In the genomic region with DNA sequence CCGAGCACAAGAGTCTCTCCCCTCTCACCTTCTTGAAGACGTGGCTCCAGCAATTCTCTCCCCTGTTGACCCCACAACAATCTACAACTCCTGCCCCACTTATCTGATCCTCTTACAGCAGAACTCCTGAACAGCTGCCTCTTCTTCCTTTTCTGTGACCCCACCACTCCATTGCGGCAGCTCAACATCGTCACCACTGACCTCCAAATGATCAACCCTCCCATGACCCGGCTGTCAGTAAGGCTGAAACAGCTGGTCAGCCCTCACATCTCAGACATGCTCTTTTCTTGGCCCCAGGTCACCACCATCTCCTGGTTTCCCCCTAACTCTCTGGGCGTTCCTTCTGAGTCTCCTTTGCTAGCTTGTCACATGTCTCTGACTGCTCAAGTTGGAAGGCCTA, we compare ENCODE assay signal across 12 cellular contexts. TPM values are rescaled to one million over a fixed set of nuclear protein-coding genes. Genes with fewer than 3 reads are reported as not detected.
DNase-seq lines count a peak whose midpoint lies in the region; ATAC-seq and TF ChIP-seq lines count a peak whose summit lies in the region.
"Had no signal": no experiment of that assay in that cellular context is flagged by ENCODE, and none has a peak within 500 bp of the region (broad histone marks: within the 10 kb centered on the region; RNA-seq: fewer than 3 reads in every experiment).

No MANE protein-coding gene starts in this region.

- peak overlapping the region in 7 of 10 experiments; percentile 3 to 91 (median 86); a peak in 7 of 20 replicates for H3K4me3 ChIP-seq in BLaER1 treated with 17β-estradiol and CSF1 and Interleukin-3, amounts not matched to agents 10 nM and 100 nM
- H3K4me3 ChIP-seq in DOHH2 (ENCODE audit: low read length) (peak overlapping the region; percentile 99), PC-9 (peak overlapping the region; percentile 100; the same call in 1 of the 2 replicates), lower lobe of right lung (no peak overlapping the region)
- H3K4me3 ChIP-seq: thoracic aorta had no signal

- no peak overlapping the region for H2AFZ ChIP-seq in PC-9

- peak overlapping the region; percentile 80 to 98 (median 95) for H3K4me2 ChIP-seq in BLaER1 treated with 17β-estradiol and CSF1 and Interleukin-3, amounts not matched to agents 10 nM and 100 nM
- H3K4me2 ChIP-seq in DOHH2 (ENCODE audit: low read length), result peak overlapping the region; percentile 64
- peak overlapping the region; percentile 82 for H3K4me2 ChIP-seq in PC-9

- H3K27me3 ChIP-seq in BLaER1 treated with 17β-estradiol and CSF1 and Interleukin-3, amounts not matched to agents 10 nM and 100 nM, result no peaks in the 10 kb centered on the region
- H3K27me3 ChIP-seq in DOHH2 (ENCODE audit: control insufficient read depth, low read length) (no peaks in the 10 kb centered on the region), PC-9 (ENCODE audit: insufficient read depth, low read depth) (no peaks in the 10 kb centered on the region), lower lobe of right lung (ENCODE audit: low read depth) (no peaks in the 10 kb centered on the region)
- H3K27me3 ChIP-seq: foreskin keratinocyte had no signal

- ATAC-seq in lower lobe of right lung, result no peak
- ATAC-seq: foreskin keratinocyte had no signal

- CTCF ChIA-PET in PC-9 (lab: Charles Lee), result interaction anchor here (0.6 kb wide), 1 partner anchor 9 kb away, joined by 3 read pairs; no protein-coding TSS in a partner anchor

- H3K9me2 ChIP-seq in DOHH2 (replicated peaks; ENCODE audit: control insufficient read depth, low read length) (no peaks in the 10 kb centered on the region), PC-9 (ENCODE audit: insufficient read depth) (no peaks in the 10 kb centered on the region)

- H3K4me1 Mint-ChIP-seq in dendritic cell treated with granulocyte-macrophage colony-stimulating factor and Interleukin-4, amounts not matched to agents 40 ng/mL and 50 ng/mL, for 4 days (ENCODE audit: low read depth), result peaks cover 41% of the 10 kb centered on the region

- no peak for DNase-seq in PC-9
- DNase-seq in lower lobe of right lung, result no peak
- DNase-seq in SKM-1 (lab: John Stamatoyannopoulos, UW; ENCODE audit: unreplicated experiment), result no peak
- no peak for DNase-seq in NCI-H1417 (lab: John Stamatoyannopoulos, UW)
- DNase-seq in AG08396 (ENCODE audit: low spot score), result no peak
- DNase-seq: effector memory CD4-positive, alpha-beta T cell; foreskin keratinocyte; NCI-H2227 treated with DMSO at 0.1 percent for 48 hours had no signal

- intact Hi-C loops in PC-9 (cut with micrococcal nuclease; ENCODE audit: unreplicated experiment), result no loop called here
- intact Hi-C loops in dendritic cell treated with granulocyte-macrophage colony-stimulating factor and Interleukin-4, amounts not matched to agents 40 ng/mL and 50 ng/mL, for 4 days (cut with micrococcal nuclease), result loop anchor here (5.0 kb wide), 1 partner anchor 37 kb away; no protein-coding TSS in a partner anchor
- intact Hi-C loops in lower lobe of right lung (cut with DNase I), result no loop called here

- BruUV-seq in PC-9 (replicated peaks; lab: Mats Ljungman, UMichigan), result no TSS peak

- H3K9me3 ChIP-seq in BLaER1 treated with 17β-estradiol and CSF1 and Interleukin-3, amounts not matched to agents 10 nM and 100 nM (replicated peaks in 1 of 11), result no peaks in the 10 kb centered on the region
- H3K9me3 ChIP-seq in DOHH2 (ENCODE audit: control insufficient read depth, insufficient read depth, low read length), result no peaks in the 10 kb centered on the region
- no peaks in the 10 kb centered on the region for H3K9me3 ChIP-seq in PC-9 (ENCODE audit: insufficient read depth, low read depth)
- no peaks in the 10 kb centered on the region for H3K9me3 ChIP-seq in lower lobe of right lung
- H3K9me3 ChIP-seq: thoracic aorta had no signal

- POLR2A ChIA-PET in PC-9 (lab: Charles Lee; ENCODE audit: unreplicated experiment), result no interaction called here

- peak overlapping the region; percentile 31 to 97 (median 94); a peak in 19 of 22 replicates for H3K9ac ChIP-seq in BLaER1 treated with 17β-estradiol and CSF1 and Interleukin-3, amounts not matched to agents 10 nM and 100 nM

- H3K27me3 Mint-ChIP-seq in dendritic cell treated with granulocyte-macrophage colony-stimulating factor and Interleukin-4, amounts not matched to agents 40 ng/mL and 50 ng/mL, for 4 days, result no peaks in the 10 kb centered on the region

- H3K9me3 Mint-ChIP-seq in dendritic cell treated with granulocyte-macrophage colony-stimulating factor and Interleukin-4, amounts not matched to agents 40 ng/mL and 50 ng/mL, for 4 days, result no peaks in the 10 kb centered on the region

- H3K27ac Mint-ChIP-seq in dendritic cell treated with granulocyte-macrophage colony-stimulating factor and Interleukin-4, amounts not matched to agents 40 ng/mL and 50 ng/mL, for 4 days, result peak overlapping the region; percentile 93

- H3K4me3 Mint-ChIP-seq in dendritic cell treated with granulocyte-macrophage colony-stimulating factor and Interleukin-4, amounts not matched to agents 40 ng/mL and 50 ng/mL, for 4 days, result no peak overlapping the region

- H3K27ac ChIP-seq in BLaER1 treated with 17β-estradiol and CSF1 and Interleukin-3, amounts not matched to agents 10 nM and 100 nM, result peak overlapping the region in 9 of 11 experiments; percentile 5 to 96 (median 33); a peak in 12 of 22 replicates
- H3K27ac ChIP-seq in DOHH2 (ENCODE audit: low read depth, low read length) (no peak overlapping the region), PC-9 (no peak overlapping the region), lower lobe of right lung (no peak overlapping the region)
- H3K27ac ChIP-seq: foreskin keratinocyte, thoracic aorta had no signal

- H3K79me2 ChIP-seq in DOHH2 (ENCODE audit: control insufficient read depth, low read length), result peaks cover 63% of the 10 kb centered on the region
- H3K79me2 ChIP-seq in PC-9 (ENCODE audit: low read depth), result peaks cover 42% of the 10 kb centered on the region

- TF ChIP-seq CTCF in DOHH2 (IDR thresholded peaks at IDR 0.05; ENCODE audit: low read depth, low read length, poor library complexity, severe bottlenecking) (no peak), PC-9 (conservative IDR thresholded peaks at IDR 0.05) (no peak), lower lobe of right lung (IDR thresholded peaks at IDR 0.05) (no peak)

- H3K4me1 ChIP-seq in BLaER1 treated with 17β-estradiol and CSF1 and Interleukin-3, amounts not matched to agents 10 nM and 100 nM, result peaks cover 43 to 55% (median 50%) of the 10 kb centered on the region in 10 experiments
- H3K4me1 ChIP-seq in DOHH2 (ENCODE audit: control insufficient read depth, low read length) (peaks cover 30% of the 10 kb centered on the region), PC-9 (replicated peaks; ENCODE audit: insufficient read depth) (peaks cover 19% of the 10 kb centered on the region), lower lobe of right lung (peaks cover 31% of the 10 kb centered on the region)
- H3K4me1 ChIP-seq: foreskin keratinocyte had no signal

- H4K20me1 ChIP-seq in BLaER1 treated with 17β-estradiol and CSF1 and Interleukin-3, amounts not matched to agents 10 nM and 100 nM, result peaks cover 0 to 46% (median 9%) of the 10 kb centered on the region in 11 experiments; a peak in 9 of 22 replicates
- no peaks in the 10 kb centered on the region for H4K20me1 ChIP-seq in DOHH2 (ENCODE audit: control insufficient read depth, insufficient read depth, low read depth, low read length)
- no peaks in the 10 kb centered on the region; the same call in none of the 2 replicates for H4K20me1 ChIP-seq in PC-9 (ENCODE audit: insufficient read depth)

- H3F3A ChIP-seq in DOHH2 (ENCODE audit: control insufficient read depth, insufficient read depth) (no peaks in the 10 kb centered on the region), PC-9 (ENCODE audit: insufficient read depth, low read depth) (no peaks in the 10 kb centered on the region; the same call in 1 of the 2 replicates)

- peaks cover 45% of the 10 kb centered on the region for H3K36me3 Mint-ChIP-seq in dendritic cell treated with granulocyte-macrophage colony-stimulating factor and Interleukin-4, amounts not matched to agents 40 ng/mL and 50 ng/mL, for 4 days (ENCODE audit: low read depth)

- H3K36me3 ChIP-seq in BLaER1 treated with 17β-estradiol and CSF1 and Interleukin-3, amounts not matched to agents 10 nM and 100 nM, result peaks cover 18 to 50% (median 35%) of the 10 kb centered on the region in 11 experiments
- peaks cover 38% of the 10 kb centered on the region for H3K36me3 ChIP-seq in DOHH2 (ENCODE audit: control insufficient read depth, low read length)
- H3K36me3 ChIP-seq in PC-9 (ENCODE audit: low read depth), result 0 out of 2 replicates have a peak, but pooled peaks cover 3% of the 10 kb centered on the region
- peaks cover 17% of the 10 kb centered on the region for H3K36me3 ChIP-seq in lower lobe of right lung

RNA-seq across cellular contexts. Expression of a gene that starts 1.8 kb away (rescaled TPM):
- total RNA-seq in PC-9 (2021) (37.7 and 43.7 TPM in 2 replicates), lower lobe of right lung (13.2 TPM)

RNA-seq across cellular contexts. Expression of a gene that starts 2.3 kb away (rescaled TPM):
- total RNA-seq in PC-9 (2021) (26.3 and 28.4 TPM in 2 replicates), lower lobe of right lung (13.4 TPM)

RNA-seq across cellular contexts. Expression of a gene that starts 19.0 kb away (rescaled TPM):
- total RNA-seq in PC-9 (2021) (21.9 and 31.0 TPM in 2 replicates), lower lobe of right lung (29.8 TPM)

RNA-seq across cellular contexts. Expression of a gene that starts 31.4 kb away (rescaled TPM):
- total RNA-seq in PC-9 (2021) (8.0 and 10.8 TPM in 2 replicates), lower lobe of right lung (8.2 TPM)

RNA-seq across cellular contexts. Expression of a gene that starts 31.8 kb away (rescaled TPM):
- total RNA-seq in PC-9 (2021) (0.20 TPM in 1 of 2 replicates, not detected in the other), lower lobe of right lung (22.5 TPM)

Comparison
In these comparisons a context has a peak if more than half of its experiments do, and no peak if none do; other contexts are left out.
1. H3K27ac ChIP-seq: peak in BLaER1 treated with 17β-estradiol and CSF1 and Interleukin-3, amounts not matched to agents 10 nM and 100 nM (9 of 11); none in DOHH2 (single experiment), PC-9 (single experiment) and lower lobe of right lung (single experiment).
2. Peak in every context shown above with its lines, with median percentiles within 50 percentile points of each other: H3K4me2 ChIP-seq.